In the genomic region with DNA sequence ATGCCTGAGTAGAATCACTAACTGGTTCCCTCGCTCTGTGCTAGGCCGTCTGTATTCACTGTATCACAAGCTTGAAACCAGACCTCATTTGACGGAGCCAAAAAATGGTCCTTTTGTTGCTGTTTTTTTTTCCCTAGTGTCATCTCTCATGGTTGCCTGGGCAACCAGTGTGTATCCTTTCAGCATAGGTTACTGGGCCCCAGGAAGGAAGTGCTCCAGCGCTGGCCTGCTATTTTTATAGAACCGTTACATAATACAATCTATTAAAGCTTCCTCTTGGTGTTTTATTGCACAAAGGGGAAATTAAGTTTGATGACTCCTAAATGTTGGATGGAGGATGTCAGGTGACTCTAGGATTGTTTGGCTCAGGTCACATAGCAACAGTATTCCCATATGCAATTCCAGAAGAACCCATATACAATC, we compare ENCODE assay signal across 8 cellular contexts.
DNase-seq lines count a peak whose midpoint lies in the region; TF ChIP-seq lines count a peak whose summit lies in the region.

No MANE protein-coding gene starts in this region.

- H3K4me1 ChIP-seq in HUES48 (ENCODE audit: control insufficient read depth, insufficient read depth, low read length) = peaks cover 3% of the 10 kb centered on the region; the same call in 1 of the 2 replicates
- peaks cover 11 to 39% (median 23%) of the 10 kb centered on the region in 6 donors for H3K4me1 ChIP-seq in spleen

- H3K4me3 ChIP-seq in HUES48 (ENCODE audit: low read depth, low read length) = no peak overlapping the region
- H3K4me3 ChIP-seq in spleen = no peak overlapping the region

- TF ChIP-seq CTCF in spleen (IDR thresholded peaks at IDR 0.05 in 8 of 11, conservative IDR thresholded peaks at IDR 0.05 in 3 of 11) = no peak

- 6 to 19% (median 13%) methylated on average over 5 of the region's 5 CpGs for WGBS in spleen, 5 donors

- H3K9me3 ChIP-seq in HUES48 (ENCODE audit: control insufficient read depth, insufficient read depth, low read length) (no peaks in the 10 kb centered on the region), spleen (no peaks in the 10 kb centered on the region)

- no peaks in the 10 kb centered on the region for H3K27me3 ChIP-seq in HUES48 (ENCODE audit: control insufficient read depth, insufficient read depth, low read length)
- no peaks in the 10 kb centered on the region for H3K27me3 ChIP-seq in spleen (replicated peaks in 1 of 7)

- DNase-seq in activated effector memory CD4-positive, alpha-beta T cell treated with anti-CD3 and anti-CD28 coated beads, Interleukin-2, amount 50 U/mL, for 16 hours = peak; percentile 69
- DNase-seq in activated effector memory CD4-positive, alpha-beta T cell treated with Interleukin-2 at 50 U/mL for 16 hours = no peak
- DNase-seq in T-helper 22 cell (ENCODE audit: low read depth) (peak; percentile 29), foreskin melanocyte (peak; percentile 99), nucleus accumbens (lab: John Stamatoyannopoulos, UW) (peak in 45 of 56 donors; percentile 1 to 83 (median 29)), spleen (no peak)
- no peak for DNase-seq in NK-92 treated with Interleukin-12 subunit alpha and Interleukin-12 subunit beta, amount 100 ng/mL, for 24 hours (lab: John Stamatoyannopoulos, UW)

- H3K36me3 ChIP-seq in HUES48 (ENCODE audit: control insufficient read depth, insufficient read depth, low read length) = no peaks in the 10 kb centered on the region
- H3K36me3 ChIP-seq in spleen = no peaks in the 10 kb centered on the region

- no peak for TF ChIP-seq POLR2A in spleen (IDR thresholded peaks at IDR 0.05)

- intact Hi-C loops in spleen (cut with DNase I; ENCODE audit: low total_unique reads) = no loop called here

- H3K27ac ChIP-seq in HUES48 (ENCODE audit: low read depth, low read length) = peak overlapping the region; percentile 7
- H3K27ac ChIP-seq in spleen = peak overlapping the region in 4 of 8 donors; percentile 8 to 39 (median 24)

- H3K9ac ChIP-seq in HUES48 (ENCODE audit: low read depth, low read length) = no peak overlapping the region

Comparison
In these comparisons a context has a peak if more than half of its experiments do, and no peak if none do; other contexts are left out.
1. DNase-seq: peak in activated effector memory CD4-positive, alpha-beta T cell treated with anti-CD3 and anti-CD28 coated beads, Interleukin-2, amount 50 U/mL, for 16 hours (single experiment), T-helper 22 cell (single experiment), foreskin melanocyte (single experiment) and nucleus accumbens (45 of 56); none in activated effector memory CD4-positive, alpha-beta T cell treated with Interleukin-2 at 50 U/mL for 16 hours (single experiment), NK-92 treated with Interleukin-12 subunit alpha and Interleukin-12 subunit beta, amount 100 ng/mL, for 24 hours (single experiment) and spleen (single experiment).